Comparison of ENCODE assay signal across 8 cellular contexts in genomic region chr21:38733973-38734546, GRCh38.
DNase-seq lines count a peak whose midpoint lies in the region; ATAC-seq and TF ChIP-seq lines count a peak whose summit lies in the region.

No MANE protein-coding gene starts in this region.

- H3K27me3 ChIP-seq in RWPE2 (ENCODE audit: insufficient read depth, poor library complexity, severe bottlenecking): no peaks in the 10 kb centered on the region

- DNase-seq in DMS153 (lab: John Stamatoyannopoulos, UW) (peak; percentile 87), Kasumi-1 (lab: John Stamatoyannopoulos, UW) (peak; percentile 54 to 56), RWPE2 (ENCODE audit: low spot score) (no peak), activated gamma-delta T cell (lab: John Stamatoyannopoulos, UW) (peak; percentile 35), fibroblast of villous mesenchyme (ENCODE audit: low read depth) (peak; percentile 90), nephron progenitor cell (peak; percentile 98)
- DNase-seq in stimulated activated naive B cell treated with anti-CD40 and anti-IgM and Interleukin-4, amounts not matched to agents 10 μg/mL and 1 μg/mL and 100 μg/mL, for 72 hours: peak; percentile 29

- no peaks in the 10 kb centered on the region for H3K36me3 ChIP-seq in RWPE2 (ENCODE audit: low read depth)

- TF ChIP-seq CTCF in RWPE2 (IDR thresholded peaks at IDR 0.05; ENCODE audit: poor library complexity, severe bottlenecking) (peak; percentile 96), fibroblast of villous mesenchyme (IDR thresholded peaks at IDR 0.05; ENCODE audit: insufficient read depth, low read depth, low read length) (peak; percentile 91), nephron progenitor cell (IDR thresholded peaks at IDR 0.05) (peak; percentile 89)

- peaks cover 33% of the 10 kb centered on the region for H3K27me3 Mint-ChIP-seq in nephron progenitor cell (ENCODE audit: low read depth, poor library complexity)
- peaks cover 17 to 26% of the 10 kb centered on the region in 2 donors for H3K27me3 Mint-ChIP-seq in stimulated activated naive B cell treated with anti-CD40 and anti-IgM and Interleukin-4, amounts not matched to agents 10 μg/mL and 1 μg/mL and 100 μg/mL, for 72 hours

- H3K27ac Mint-ChIP-seq in nephron progenitor cell: no peak overlapping the region
- H3K27ac Mint-ChIP-seq in stimulated activated naive B cell treated with anti-CD40 and anti-IgM and Interleukin-4, amounts not matched to agents 10 μg/mL and 1 μg/mL and 100 μg/mL, for 72 hours: no peak overlapping the region

- no peak overlapping the region for H3K4me3 ChIP-seq in RWPE2 (ENCODE audit: severe bottlenecking)
- peak overlapping the region; percentile 41 for H3K4me3 ChIP-seq in fibroblast of villous mesenchyme (ENCODE audit: low read depth, low read length)

- peak overlapping the region; percentile 82 for H3K4me3 Mint-ChIP-seq in nephron progenitor cell
- H3K4me3 Mint-ChIP-seq in stimulated activated naive B cell treated with anti-CD40 and anti-IgM and Interleukin-4, amounts not matched to agents 10 μg/mL and 1 μg/mL and 100 μg/mL, for 72 hours: peak overlapping the region; percentile 82 to 83

- H3K4me1 ChIP-seq in RWPE2 (ENCODE audit: insufficient read depth, poor library complexity, severe bottlenecking): no peaks in the 10 kb centered on the region

- no peaks in the 10 kb centered on the region for H3K9me3 ChIP-seq in RWPE2 (ENCODE audit: severe bottlenecking)

- peaks cover 18% of the 10 kb centered on the region for H3K4me1 Mint-ChIP-seq in nephron progenitor cell
- peaks cover 6 to 9% of the 10 kb centered on the region in 2 donors for H3K4me1 Mint-ChIP-seq in stimulated activated naive B cell treated with anti-CD40 and anti-IgM and Interleukin-4, amounts not matched to agents 10 μg/mL and 1 μg/mL and 100 μg/mL, for 72 hours

- ATAC-seq in RWPE2 (ENCODE audit: low read depth) (peak; percentile 70), HG03520 (IDR thresholded peaks at IDR 0.05; ENCODE audit: unreplicated experiment) (no peak)
- peak; percentile 50 to 66 for ATAC-seq in stimulated activated naive B cell treated with anti-CD40 and anti-IgM and Interleukin-4, amounts not matched to agents 10 μg/mL and 1 μg/mL and 100 μg/mL, for 72 hours (replicated peaks)

- no peaks in the 10 kb centered on the region for H3K9me3 Mint-ChIP-seq in nephron progenitor cell
- H3K9me3 Mint-ChIP-seq in stimulated activated naive B cell treated with anti-CD40 and anti-IgM and Interleukin-4, amounts not matched to agents 10 μg/mL and 1 μg/mL and 100 μg/mL, for 72 hours: no peaks in the 10 kb centered on the region

- H3K27ac ChIP-seq in RWPE2 (ENCODE audit: poor library complexity, severe bottlenecking): no peak overlapping the region

- H3K36me3 Mint-ChIP-seq in nephron progenitor cell (ENCODE audit: low read depth): no peaks in the 10 kb centered on the region
- H3K36me3 Mint-ChIP-seq in stimulated activated naive B cell treated with anti-CD40 and anti-IgM and Interleukin-4, amounts not matched to agents 10 μg/mL and 1 μg/mL and 100 μg/mL, for 72 hours: no peaks in the 10 kb centered on the region
